Comparison of ENCODE assay signal across 13 cellular contexts in genomic region chr11:76805206-76805913, GRCh38. TPM values are rescaled to one million over a fixed set of nuclear protein-coding genes. Genes with fewer than 3 reads are reported as not detected.
DNase-seq lines count a peak whose midpoint lies in the region; TF ChIP-seq lines count a peak whose summit lies in the region.
"Had no signal": no experiment of that assay in that cellular context is flagged by ENCODE, and none has a peak within 500 bp of the region (broad histone marks: within the 10 kb centered on the region; RNA-seq: fewer than 3 reads in every experiment).

No MANE protein-coding gene starts in this region.

- H3K4me3 ChIP-seq in coronary artery (no peak overlapping the region), smooth muscle cell (no peak overlapping the region), transverse colon (no peak overlapping the region)
- H3K4me3 ChIP-seq: right lobe of liver, stomach had no signal

- peaks cover 49% of the 10 kb centered on the region for H3K4me1 ChIP-seq in smooth muscle cell (ENCODE audit: low read depth)
- H3K4me1 ChIP-seq in transverse colon, result peaks cover 0 to 26% (median 12%) of the 10 kb centered on the region in 4 donors

- in situ Hi-C loops in transverse colon (cut with MboI; ENCODE audit: low pct_ligation_motif_present in 1 of 4, low pct_unique_long_range_greater_than_20kb in 1 of 4, low sequenced_read_pairs in 3 of 4), result loop anchor here in 2 of 4 donors (25.0 kb wide), 1 partner anchor 232 kb away; the partner anchor contains the start of gene B3GNT6 (in 2 of the 2)

- 27% methylated on average over 8 of the region's 8 CpGs for WGBS in smooth muscle cell (ENCODE audit: low lambda C conversion rate)
- 55 to 80% methylated on average over 1 to 8 of the region's 8 CpGs for WGBS in transverse colon (ENCODE audit: low coverage in 1 of 2), 2 donors

- H3K4me2 ChIP-seq in smooth muscle cell, result no peak overlapping the region

- no peaks in the 10 kb centered on the region for H3K79me2 ChIP-seq in smooth muscle cell (ENCODE audit: low read depth)

- H2AFZ ChIP-seq in smooth muscle cell (ENCODE audit: low read depth), result no peak overlapping the region

- H3K27ac ChIP-seq in coronary artery (peak overlapping the region in 1 of 2 donors; percentile 25), smooth muscle cell (ENCODE audit: low read depth) (peak overlapping the region; percentile 93), transverse colon (no peak overlapping the region)
- H3K27ac ChIP-seq: epithelial cell of prostate, right lobe of liver, stomach had no signal

- H3K9me3 ChIP-seq in smooth muscle cell (replicated peaks; ENCODE audit: low read depth) (no peaks in the 10 kb centered on the region), transverse colon (no peaks in the 10 kb centered on the region)
- H3K9me3 ChIP-seq: right lobe of liver, stomach had no signal

- H3K27me3 ChIP-seq in smooth muscle cell (ENCODE audit: low read depth) (no peaks in the 10 kb centered on the region), transverse colon (no peaks in the 10 kb centered on the region)
- H3K27me3 ChIP-seq: right lobe of liver had no signal

- DNase-seq in Daoy (ENCODE audit: low read depth) (peak; percentile 54), SW480 (ENCODE audit: low spot score) (peak; percentile 50), coronary artery (ENCODE audit: low spot score) (peak; percentile 68), smooth muscle cell (lab: John Stamatoyannopoulos, UW; ENCODE audit: unreplicated experiment) (no peak), transverse colon (no peak), NCI-H2029 (lab: John Stamatoyannopoulos, UW) (no peak), cerebellum (ENCODE audit: low spot score) (no peak)
- no peak for DNase-seq in activated CD4-positive, CD25-positive, alpha-beta regulatory T cell treated with anti-CD3 and anti-CD28 coated beads, Interleukin-2, amount 50 U/mL, for 72 hours
- DNase-seq: left cardiac atrium, NCI-H2171, stomach had no signal

- H3K9ac ChIP-seq in smooth muscle cell (ENCODE audit: low read depth), result no peak overlapping the region

- no peak for TF ChIP-seq CTCF in coronary artery (IDR thresholded peaks at IDR 0.05)
- no peak for TF ChIP-seq CTCF in smooth muscle cell (IDR thresholded peaks at IDR 0.05; ENCODE audit: borderline replicate concordance, insufficient read depth, poor library complexity, severe bottlenecking)
- TF ChIP-seq CTCF in transverse colon (IDR thresholded peaks at IDR 0.05), result no peak

- TF ChIP-seq EP300 in transverse colon (IDR thresholded peaks at IDR 0.05; ENCODE audit: low read depth), result no peak

- no peak for TF ChIP-seq POLR2A in transverse colon (IDR thresholded peaks at IDR 0.05)

- H3K36me3 ChIP-seq in smooth muscle cell (ENCODE audit: low read depth), result no peaks in the 10 kb centered on the region
- H3K36me3 ChIP-seq in transverse colon, result no peaks in the 10 kb centered on the region
- H3K36me3 ChIP-seq: right lobe of liver, stomach had no signal

- intact Hi-C loops in transverse colon (cut with DNase I; ENCODE audit: low total_unique reads), result loop anchor here (5.0 to 10.0 kb wide), 2 partner anchors 112 to 1159 kb away; no protein-coding TSS in a partner anchor

- no peaks in the 10 kb centered on the region for H4K20me1 ChIP-seq in smooth muscle cell (ENCODE audit: low read depth)

- peaks cover 4% of the 10 kb centered on the region for H3F3A ChIP-seq in smooth muscle cell (ENCODE audit: low read depth)

RNA-seq across cellular contexts. Expression of gene TSKU, which starts 22.2 kb away (rescaled TPM):
- total RNA-seq in Daoy (2014; rRNA removed; shearing (Covaris generic)), result 25.1 and 26.3 TPM in 2 replicates
- total RNA-seq in smooth muscle cell, result 75.2 and 76.5 TPM in 2 replicates
- polyA plus RNA-seq in smooth muscle cell, result 122 and 144 TPM in 2 replicates
- total RNA-seq in transverse colon, result 10 to 100 TPM; 32.0 to 80.7 (median 63.4) TPM
- 6.7 TPM for total RNA-seq in cerebellum

RNA-seq across cellular contexts. Expression of gene ACER3, which starts 55.4 kb away (rescaled TPM):
- 8.3 and 10.8 TPM in 2 replicates for total RNA-seq in Daoy (2014; rRNA removed; shearing (Covaris generic))
- total RNA-seq in smooth muscle cell (16.8 and 25.7 TPM in 2 replicates), transverse colon (10 to 100 TPM in 3 of 4 donors, 1 to 10 TPM in 1; 8.8 to 72.2 (median 29.4) TPM), cerebellum (16.0 TPM)
- 6.8 and 14.0 TPM in 2 replicates for polyA plus RNA-seq in smooth muscle cell

Comparison
In these comparisons a context has a peak if more than half of its experiments do, and no peak if none do; other contexts are left out.
1. DNase-seq: peak in Daoy (single experiment), SW480 (single experiment) and coronary artery (single experiment); none in smooth muscle cell (single experiment), transverse colon (single experiment), NCI-H2029 (single experiment), activated CD4-positive, CD25-positive, alpha-beta regulatory T cell treated with anti-CD3 and anti-CD28 coated beads, Interleukin-2, amount 50 U/mL, for 72 hours (single experiment) and cerebellum (single experiment).